15 cellular contexts compared by ENCODE assay signal in the genomic region with DNA sequence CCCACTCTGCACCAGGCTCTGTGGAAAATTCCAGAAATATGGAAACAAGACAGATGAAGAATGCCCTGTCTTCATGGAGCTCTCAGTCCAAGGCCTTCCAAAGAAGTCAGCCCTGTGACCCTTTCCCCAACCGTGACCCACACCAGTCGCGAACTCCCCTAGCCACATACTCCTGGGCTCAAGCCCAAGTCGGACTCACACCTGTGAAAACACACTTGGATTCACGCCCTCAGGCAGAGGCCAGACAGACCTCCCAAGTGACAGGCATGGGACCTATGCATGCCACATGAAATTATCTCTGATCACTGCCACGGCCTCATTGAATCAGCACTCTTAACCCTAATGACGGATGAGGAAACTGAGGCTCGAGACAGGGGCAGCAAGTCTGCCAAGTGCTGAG. TPM values are rescaled to one million over a fixed set of nuclear protein-coding genes. Genes with fewer than 3 reads are reported as not detected.
DNase-seq lines count a peak whose midpoint lies in the region; ATAC-seq and TF ChIP-seq lines count a peak whose summit lies in the region.
"Had no signal": no experiment of that assay in that cellular context is flagged by ENCODE, and none has a peak within 500 bp of the region (broad histone marks: within the 10 kb centered on the region; RNA-seq: fewer than 3 reads in every experiment).

No MANE protein-coding gene starts in this region.

- H3K9me2 ChIP-seq in OCI-LY7 (ENCODE audit: insufficient read depth, low read length) = no peaks in the 10 kb centered on the region

- H3K9me3 ChIP-seq in SJCRH30 (replicated peaks) (no peaks in the 10 kb centered on the region), esophagus squamous epithelium (no peaks in the 10 kb centered on the region), muscle layer of duodenum (ENCODE audit: control insufficient read depth in 1 of 2, low read length in 2 of 2) (no peaks in the 10 kb centered on the region), thyroid gland (no peaks in the 10 kb centered on the region), OCI-LY7 (ENCODE audit: low read length) (no peaks in the 10 kb centered on the region)

- WGBS in esophagus squamous epithelium, 2 donors = 37 to 53% methylated on average over 3 to 8 of the region's 8 CpGs
- WGBS in thyroid gland, 2 donors = 46 to 47% methylated on average over 8 of the region's 8 CpGs

- TF ChIP-seq CTCF in esophagus squamous epithelium (IDR thresholded peaks at IDR 0.05) (no peak), thyroid gland (IDR thresholded peaks at IDR 0.05) (no peak), OCI-LY7 (conservative IDR thresholded peaks at IDR 0.05; ENCODE audit: low read length) (no peak)

- CTCF ChIA-PET in OCI-LY7 (lab: Charles Lee; ENCODE audit: unreplicated experiment) = no interaction called here

- no peak overlapping the region for H2AFZ ChIP-seq in OCI-LY7 (ENCODE audit: low read length)
- H2AFZ ChIP-seq: parathyroid adenoma had no signal

- POLR2A ChIA-PET in OCI-LY7 (lab: Charles Lee) = no interaction called here

- intact Hi-C loops in esophagus squamous epithelium (cut with DNase I) = no loop called here
- intact Hi-C loops in thyroid gland (cut with DNase I) = no loop called here
- intact Hi-C loops in OCI-LY7 (cut with micrococcal nuclease; ENCODE audit: unreplicated experiment) = no loop called here

- H3K4me2 ChIP-seq in OCI-LY7 (ENCODE audit: low read length) = no peak overlapping the region

- H3K4me1 ChIP-seq in SJCRH30 (peaks cover 94% of the 10 kb centered on the region), esophagus squamous epithelium (peaks cover 0 to 99% (median 52%) of the 10 kb centered on the region in 3 donors), muscle layer of duodenum (ENCODE audit: control insufficient read depth in 1 of 2, insufficient read depth in 2 of 2, low read length in 2 of 2) (peaks cover 40 to 75% of the 10 kb centered on the region in 2 donors), thyroid gland (peaks cover 79 to 100% of the 10 kb centered on the region in 2 donors), OCI-LY7 (ENCODE audit: insufficient read depth, low read length, poor library complexity, severe bottlenecking) (no peaks in the 10 kb centered on the region)

- DNase-seq in SJCRH30 (peak; percentile 55 to 72), esophagus squamous epithelium (lab: John Stamatoyannopoulos, UW) (no peak), thyroid gland (peak in 1 of 2 donors; percentile 27), OCI-LY7 (ENCODE audit: low spot score) (no peak)
- DNase-seq: NCI-H1436; NCI-H526; SIG-M5; stimulated activated CD4-positive, alpha-beta T cell treated with anti-CD3 and anti-CD28 coated beads, Interleukin-2, amount 100 ng/mL, for 48 hours; stimulated activated naive CD4-positive, alpha-beta T cell had no signal

- H3K27me3 ChIP-seq in SJCRH30 (no peaks in the 10 kb centered on the region), esophagus squamous epithelium (no peaks in the 10 kb centered on the region), muscle layer of duodenum (ENCODE audit: low read depth, low read length) (no peaks in the 10 kb centered on the region), thyroid gland (no peaks in the 10 kb centered on the region)

- ATAC-seq in HG03342 (IDR thresholded peaks at IDR 0.05; ENCODE audit: unreplicated experiment) = no peak
- no peak for ATAC-seq in GM19328 (IDR thresholded peaks at IDR 0.05; ENCODE audit: unreplicated experiment)
- ATAC-seq in GM21528 (IDR thresholded peaks at IDR 0.05; ENCODE audit: low FRiP score, unreplicated experiment) = no peak
- ATAC-seq: activated naive CD4-positive, alpha-beta T cell treated with anti-CD3 and anti-CD28 coated beads, Interleukin-2, amount 50 U/mL, for 72 hours had no signal

- H3K27ac ChIP-seq in SJCRH30 (peak overlapping the region; percentile 92), esophagus squamous epithelium (peak overlapping the region in 3 of 4 donors; percentile 74 to 92 (median 87)), muscle layer of duodenum (ENCODE audit: low read length) (peak overlapping the region; percentile 7), thyroid gland (peak overlapping the region in 2 of 3 donors; percentile 82 to 83), OCI-LY7 (ENCODE audit: low read depth, low read length, poor library complexity, severe bottlenecking) (no peak overlapping the region)

- H4K20me1 ChIP-seq in OCI-LY7 (ENCODE audit: insufficient read depth, low read length) = no peaks in the 10 kb centered on the region

- H3K36me3 ChIP-seq in SJCRH30 = peaks cover 16% of the 10 kb centered on the region
- H3K36me3 ChIP-seq in esophagus squamous epithelium = no peaks in the 10 kb centered on the region
- no peaks in the 10 kb centered on the region for H3K36me3 ChIP-seq in muscle layer of duodenum (ENCODE audit: control insufficient read depth in 1 of 2, insufficient read depth in 2 of 2, low read length in 2 of 2)
- no peaks in the 10 kb centered on the region for H3K36me3 ChIP-seq in thyroid gland
- H3K36me3 ChIP-seq in OCI-LY7 (ENCODE audit: insufficient read depth, low read length) = no peaks in the 10 kb centered on the region

- no peak for TF ChIP-seq POLR2A in esophagus squamous epithelium (IDR thresholded peaks at IDR 0.05)
- TF ChIP-seq POLR2A in thyroid gland (IDR thresholded peaks at IDR 0.05) = no peak

- H3K79me2 ChIP-seq in OCI-LY7 (ENCODE audit: insufficient read depth, low read depth, low read length) = no peaks in the 10 kb centered on the region

- BruUV-seq in OCI-LY7 (replicated peaks; lab: Mats Ljungman, UMichigan) = no TSS peak

- no peak overlapping the region for H3K4me3 ChIP-seq in SJCRH30
- no peak overlapping the region for H3K4me3 ChIP-seq in esophagus squamous epithelium
- H3K4me3 ChIP-seq in muscle layer of duodenum (ENCODE audit: low read depth in 1 of 2, low read length in 2 of 2) = no peak overlapping the region
- H3K4me3 ChIP-seq in thyroid gland (replicated peaks in 1 of 3) = no peak overlapping the region
- H3K4me3 ChIP-seq in OCI-LY7 (ENCODE audit: low read depth, low read length, poor library complexity, severe bottlenecking) = no peak overlapping the region

RNA-seq across cellular contexts. Expression of a gene that starts 42.5 kb away (rescaled TPM):
- 53.1 and 53.7 TPM in 2 replicates for total RNA-seq in SJCRH30 (2014; rRNA removed; shearing (Covaris generic))
- 10 to 100 TPM in 1 of 4 donors, 1 to 10 TPM in 3; 2.2 to 26.1 (median 6.4) TPM for total RNA-seq in esophagus squamous epithelium
- 10 to 100 TPM; 25.4 to 48.8 (median 33.3) TPM for total RNA-seq in thyroid gland
- total RNA-seq in OCI-LY7 (2014; rRNA removed; shearing (Covaris generic)) = 0.95 and 0.98 TPM in 2 replicates
- 2.2 and 3.7 TPM in 2 replicates for total RNA-seq in OCI-LY7 (2022)

RNA-seq across cellular contexts. Expression of a gene that starts 55.7 kb away (rescaled TPM):
- 98.8 and 103 TPM in 2 replicates for total RNA-seq in SJCRH30 (2014; rRNA removed; shearing (Covaris generic))
- 100 to 1,000 TPM in 1 of 4 donors, 10 to 100 TPM in 3; 40.2 to 141 (median 56.6) TPM for total RNA-seq in esophagus squamous epithelium
- 10 to 100 TPM; 31.4 to 70.1 (median 52.3) TPM for total RNA-seq in thyroid gland
- total RNA-seq in OCI-LY7 (2014; rRNA removed; shearing (Covaris generic)) = 44.8 and 55.7 TPM in 2 replicates
- 103 and 121 TPM in 2 replicates for total RNA-seq in OCI-LY7 (2022)

Comparison
In these comparisons a context has a peak if more than half of its experiments do, and no peak if none do; other contexts are left out.
1. DNase-seq: peak in SJCRH30 (2 of 2); none in esophagus squamous epithelium (single experiment) and OCI-LY7 (single experiment).